1 cellular context compared by ENCODE assay signal in the genomic region with DNA sequence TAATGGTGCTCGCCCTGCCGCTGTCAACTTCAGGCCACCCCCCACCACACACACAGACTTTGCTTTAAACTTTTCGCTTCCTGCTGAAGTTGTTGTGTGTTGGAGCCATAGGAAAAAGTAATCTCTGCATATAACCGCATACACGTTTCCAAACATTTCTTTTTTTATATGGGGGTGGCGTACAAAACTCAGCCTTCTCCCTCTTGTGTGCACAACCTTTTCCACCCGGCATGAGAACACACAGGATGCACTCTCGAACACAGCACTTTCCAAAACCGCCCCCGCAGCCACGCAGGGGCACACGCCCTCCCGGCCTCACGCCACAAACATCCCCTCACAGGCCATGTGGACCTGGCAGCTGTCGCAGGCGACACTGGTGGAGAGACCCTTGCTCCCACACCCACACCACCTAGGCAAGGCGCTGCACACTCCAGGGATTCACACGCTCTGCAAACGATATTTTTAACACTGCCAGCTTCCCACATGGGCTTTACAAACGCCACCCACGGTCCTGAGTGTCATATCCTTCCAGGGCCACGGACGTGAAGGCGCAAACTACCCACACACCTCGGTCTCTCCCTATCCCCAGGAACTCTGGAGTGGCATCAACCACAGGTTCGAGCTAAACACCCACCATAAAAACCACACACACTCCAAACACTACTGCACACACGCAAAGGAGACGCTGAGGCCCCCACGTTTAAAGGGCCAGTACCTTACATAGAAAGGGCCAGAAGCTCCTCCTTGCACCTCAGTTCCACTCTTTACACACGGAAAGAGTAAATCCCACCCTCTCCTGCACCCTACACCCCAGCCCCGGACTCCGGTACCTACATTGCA.
A peak's percentile ranks its signal among the peaks of the same experiment; 100 is the strongest.
TF ChIP-seq lines count a peak whose summit lies in the region.

No MANE protein-coding gene starts in this region.

TF ChIP-seq in HEK293, 187 proteins besides CTCF, POLR2A, EP300 and RAD21 (continued from another document and continues in another):
- peak; percentile 97 for TF ChIP-seq ZSCAN4 (tag by site-specific recombination; IDR thresholded peaks at IDR 0.05)
- no peak for TF ChIP-seq ZNF544 (tag by site-specific recombination; IDR thresholded peaks at IDR 0.05)
- no peak for TF ChIP-seq ZEB2 (tag by site-specific recombination; IDR thresholded peaks at IDR 0.05)
- TF ChIP-seq, protein P1, sequence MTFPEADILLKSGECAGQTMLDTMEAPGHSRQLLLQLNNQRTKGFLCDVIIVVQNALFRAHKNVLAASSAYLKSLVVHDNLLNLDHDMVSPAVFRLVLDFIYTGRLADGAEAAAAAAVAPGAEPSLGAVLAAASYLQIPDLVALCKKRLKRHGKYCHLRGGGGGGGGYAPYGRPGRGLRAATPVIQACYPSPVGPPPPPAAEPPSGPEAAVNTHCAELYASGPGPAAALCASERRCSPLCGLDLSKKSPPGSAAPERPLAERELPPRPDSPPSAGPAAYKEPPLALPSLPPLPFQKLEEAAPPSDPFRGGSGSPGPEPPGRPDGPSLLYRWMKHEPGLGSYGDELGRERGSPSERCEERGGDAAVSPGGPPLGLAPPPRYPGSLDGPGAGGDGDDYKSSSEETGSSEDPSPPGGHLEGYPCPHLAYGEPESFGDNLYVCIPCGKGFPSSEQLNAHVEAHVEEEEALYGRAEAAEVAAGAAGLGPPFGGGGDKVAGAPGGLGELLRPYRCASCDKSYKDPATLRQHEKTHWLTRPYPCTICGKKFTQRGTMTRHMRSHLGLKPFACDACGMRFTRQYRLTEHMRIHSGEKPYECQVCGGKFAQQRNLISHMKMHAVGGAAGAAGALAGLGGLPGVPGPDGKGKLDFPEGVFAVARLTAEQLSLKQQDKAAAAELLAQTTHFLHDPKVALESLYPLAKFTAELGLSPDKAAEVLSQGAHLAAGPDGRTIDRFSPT (tag by site-specific recombination; IDR thresholded peaks at IDR 0.05) = peak; percentile 20; the same call in 1 of the 2 replicates
- no peak for TF ChIP-seq ZNF2 (tag by site-specific recombination; IDR thresholded peaks at IDR 0.05)
- TF ChIP-seq, protein P2, sequence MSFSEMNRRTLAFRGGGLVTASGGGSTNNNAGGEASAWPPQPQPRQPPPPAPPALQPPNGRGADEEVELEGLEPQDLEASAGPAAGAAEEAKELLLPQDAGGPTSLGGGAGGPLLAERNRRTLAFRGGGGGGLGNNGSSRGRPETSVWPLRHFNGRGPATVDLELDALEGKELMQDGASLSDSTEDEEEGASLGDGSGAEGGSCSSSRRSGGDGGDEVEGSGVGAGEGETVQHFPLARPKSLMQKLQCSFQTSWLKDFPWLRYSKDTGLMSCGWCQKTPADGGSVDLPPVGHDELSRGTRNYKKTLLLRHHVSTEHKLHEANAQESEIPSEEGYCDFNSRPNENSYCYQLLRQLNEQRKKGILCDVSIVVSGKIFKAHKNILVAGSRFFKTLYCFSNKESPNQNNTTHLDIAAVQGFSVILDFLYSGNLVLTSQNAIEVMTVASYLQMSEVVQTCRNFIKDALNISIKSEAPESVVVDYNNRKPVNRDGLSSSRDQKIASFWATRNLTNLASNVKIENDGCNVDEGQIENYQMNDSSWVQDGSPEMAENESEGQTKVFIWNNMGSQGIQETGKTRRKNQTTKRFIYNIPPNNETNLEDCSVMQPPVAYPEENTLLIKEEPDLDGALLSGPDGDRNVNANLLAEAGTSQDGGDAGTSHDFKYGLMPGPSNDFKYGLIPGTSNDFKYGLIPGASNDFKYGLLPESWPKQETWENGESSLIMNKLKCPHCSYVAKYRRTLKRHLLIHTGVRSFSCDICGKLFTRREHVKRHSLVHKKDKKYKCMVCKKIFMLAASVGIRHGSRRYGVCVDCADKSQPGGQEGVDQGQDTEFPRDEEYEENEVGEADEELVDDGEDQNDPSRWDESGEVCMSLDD (tag by site-specific recombination; IDR thresholded peaks at IDR 0.05) = no peak
- TF ChIP-seq, protein P3, sequence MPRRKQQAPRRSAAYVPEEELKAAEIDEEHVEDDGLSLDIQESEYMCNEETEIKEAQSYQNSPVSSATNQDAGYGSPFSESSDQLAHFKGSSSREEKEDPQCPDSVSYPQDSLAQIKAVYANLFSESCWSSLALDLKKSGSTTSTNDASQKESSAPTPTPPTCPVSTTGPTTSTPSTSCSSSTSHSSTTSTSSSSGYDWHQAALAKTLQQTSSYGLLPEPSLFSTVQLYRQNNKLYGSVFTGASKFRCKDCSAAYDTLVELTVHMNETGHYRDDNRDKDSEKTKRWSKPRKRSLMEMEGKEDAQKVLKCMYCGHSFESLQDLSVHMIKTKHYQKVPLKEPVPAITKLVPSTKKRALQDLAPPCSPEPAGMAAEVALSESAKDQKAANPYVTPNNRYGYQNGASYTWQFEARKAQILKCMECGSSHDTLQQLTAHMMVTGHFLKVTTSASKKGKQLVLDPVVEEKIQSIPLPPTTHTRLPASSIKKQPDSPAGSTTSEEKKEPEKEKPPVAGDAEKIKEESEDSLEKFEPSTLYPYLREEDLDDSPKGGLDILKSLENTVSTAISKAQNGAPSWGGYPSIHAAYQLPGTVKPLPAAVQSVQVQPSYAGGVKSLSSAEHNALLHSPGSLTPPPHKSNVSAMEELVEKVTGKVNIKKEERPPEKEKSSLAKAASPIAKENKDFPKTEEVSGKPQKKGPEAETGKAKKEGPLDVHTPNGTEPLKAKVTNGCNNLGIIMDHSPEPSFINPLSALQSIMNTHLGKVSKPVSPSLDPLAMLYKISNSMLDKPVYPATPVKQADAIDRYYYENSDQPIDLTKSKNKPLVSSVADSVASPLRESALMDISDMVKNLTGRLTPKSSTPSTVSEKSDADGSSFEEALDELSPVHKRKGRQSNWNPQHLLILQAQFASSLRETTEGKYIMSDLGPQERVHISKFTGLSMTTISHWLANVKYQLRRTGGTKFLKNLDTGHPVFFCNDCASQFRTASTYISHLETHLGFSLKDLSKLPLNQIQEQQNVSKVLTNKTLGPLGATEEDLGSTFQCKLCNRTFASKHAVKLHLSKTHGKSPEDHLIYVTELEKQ (tag by site-specific recombination; IDR thresholded peaks at IDR 0.05; ENCODE audit: borderline replicate concordance) = no peak
- TF ChIP-seq ZNF114 (tag by site-specific recombination; IDR thresholded peaks at IDR 0.05) = no peak
- TF ChIP-seq ZNF488 (tag by site-specific recombination; IDR thresholded peaks at IDR 0.05) = no peak
- TF ChIP-seq ZNF112 (tag by site-specific recombination; IDR thresholded peaks at IDR 0.05) = no peak
- no peak for TF ChIP-seq ZNF23 (tag by site-specific recombination; IDR thresholded peaks at IDR 0.05; ENCODE audit: borderline replicate concordance)
- TF ChIP-seq ZNF433 (tag by site-specific recombination; IDR thresholded peaks at IDR 0.05; ENCODE audit: low read depth) = no peak
- no peak for TF ChIP-seq KLF10 (tag by site-specific recombination; IDR thresholded peaks at IDR 0.05)
- TF ChIP-seq ZFP69B (tag by site-specific recombination; IDR thresholded peaks at IDR 0.05) = peak; percentile 24; the same call in 1 of the 2 replicates
- no peak for TF ChIP-seq ZNF768 (tag by site-specific recombination; IDR thresholded peaks at IDR 0.05)
- no peak for TF ChIP-seq HOXA7 (CRISPR knock-in tag; IDR thresholded peaks at IDR 0.05; ENCODE audit: borderline replicate concordance)
- TF ChIP-seq ZNF830 (tag by site-specific recombination; IDR thresholded peaks at IDR 0.05; ENCODE audit: low read depth) = no peak
- no peak for TF ChIP-seq ZNF132 (tag by site-specific recombination; IDR thresholded peaks at IDR 0.05; ENCODE audit: borderline replicate concordance)
- TF ChIP-seq ZBTB20 (tag by site-specific recombination; IDR thresholded peaks at IDR 0.05) = peak; percentile 81; the same call in 1 of the 2 replicates
- peak; percentile 74 for TF ChIP-seq ZNF335 (tag by site-specific recombination; conservative IDR thresholded peaks at IDR 0.05)
- TF ChIP-seq ZNF354C (tag by site-specific recombination; IDR thresholded peaks at IDR 0.05; ENCODE audit: borderline replicate concordance, low read depth) = no peak
- no peak for TF ChIP-seq ZNF391 (tag by site-specific recombination; IDR thresholded peaks at IDR 0.05; ENCODE audit: borderline replicate concordance, low read depth)
- TF ChIP-seq ZNF600 (tag by site-specific recombination; IDR thresholded peaks at IDR 0.05) = peak; percentile 63
- peak; percentile 99 for TF ChIP-seq EGR2 (tag by site-specific recombination; IDR thresholded peaks at IDR 0.05; ENCODE audit: low read depth)
- TF ChIP-seq SCRT1 (tag by site-specific recombination; IDR thresholded peaks at IDR 0.05; ENCODE audit: borderline replicate concordance) = no peak
- TF ChIP-seq ZNF311 (tag by site-specific recombination; IDR thresholded peaks at IDR 0.05; ENCODE audit: borderline replicate concordance) = no peak
- TF ChIP-seq ZFP41 (tag by site-specific recombination; IDR thresholded peaks at IDR 0.05; ENCODE audit: borderline replicate concordance) = no peak
- TF ChIP-seq ZNF621 (tag by site-specific recombination; IDR thresholded peaks at IDR 0.05) = no peak
- TF ChIP-seq IKZF3 (tag by site-specific recombination; IDR thresholded peaks at IDR 0.05) = no peak
- TF ChIP-seq ZNF211 (tag by site-specific recombination; IDR thresholded peaks at IDR 0.05; ENCODE audit: low read depth) = no peak
- TF ChIP-seq, protein P4, sequence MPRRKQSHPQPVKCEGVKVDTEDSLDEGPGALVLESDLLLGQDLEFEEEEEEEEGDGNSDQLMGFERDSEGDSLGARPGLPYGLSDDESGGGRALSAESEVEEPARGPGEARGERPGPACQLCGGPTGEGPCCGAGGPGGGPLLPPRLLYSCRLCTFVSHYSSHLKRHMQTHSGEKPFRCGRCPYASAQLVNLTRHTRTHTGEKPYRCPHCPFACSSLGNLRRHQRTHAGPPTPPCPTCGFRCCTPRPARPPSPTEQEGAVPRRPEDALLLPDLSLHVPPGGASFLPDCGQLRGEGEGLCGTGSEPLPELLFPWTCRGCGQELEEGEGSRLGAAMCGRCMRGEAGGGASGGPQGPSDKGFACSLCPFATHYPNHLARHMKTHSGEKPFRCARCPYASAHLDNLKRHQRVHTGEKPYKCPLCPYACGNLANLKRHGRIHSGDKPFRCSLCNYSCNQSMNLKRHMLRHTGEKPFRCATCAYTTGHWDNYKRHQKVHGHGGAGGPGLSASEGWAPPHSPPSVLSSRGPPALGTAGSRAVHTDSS (tag by site-specific recombination; IDR thresholded peaks at IDR 0.05) = no peak
- no peak for TF ChIP-seq ZFP37 (tag by site-specific recombination; IDR thresholded peaks at IDR 0.05)
- TF ChIP-seq ZNF530 (tag by site-specific recombination; IDR thresholded peaks at IDR 0.05; ENCODE audit: low read depth) = no peak
- TF ChIP-seq TRIM28 (IDR thresholded peaks at IDR 0.05; ENCODE audit: borderline replicate concordance, low read length) = no peak
- TF ChIP-seq ZNF473 (tag by site-specific recombination; IDR thresholded peaks at IDR 0.05) = no peak
- no peak for TF ChIP-seq GLIS2 (tag by site-specific recombination; IDR thresholded peaks at IDR 0.05)
- no peak for TF ChIP-seq ZNF175 (tag by site-specific recombination; IDR thresholded peaks at IDR 0.05)
- no peak for TF ChIP-seq GLIS1 (tag by site-specific recombination; IDR thresholded peaks at IDR 0.05)
- peak; percentile 100 for TF ChIP-seq ZFHX2 (tag by site-specific recombination; conservative IDR thresholded peaks at IDR 0.05)
- peak; percentile 10; the same call in 1 of the 2 replicates for TF ChIP-seq ZNF423 (tag by site-specific recombination; IDR thresholded peaks at IDR 0.05)
- TF ChIP-seq GLI4 (tag by site-specific recombination; IDR thresholded peaks at IDR 0.05) = no peak
- no peak for TF ChIP-seq MEIS1 (CRISPR knock-in tag; IDR thresholded peaks at IDR 0.05; ENCODE audit: borderline replicate concordance)
- no peak for TF ChIP-seq ZNF221 (tag by site-specific recombination; IDR thresholded peaks at IDR 0.05; ENCODE audit: borderline replicate concordance)
- TF ChIP-seq ZNF558 (tag by site-specific recombination; IDR thresholded peaks at IDR 0.05) = no peak
- no peak for TF ChIP-seq KLF8 (tag by site-specific recombination; IDR thresholded peaks at IDR 0.05)
- no peak for TF ChIP-seq ZNF555 (tag by site-specific recombination; conservative IDR thresholded peaks at IDR 0.05)
- TF ChIP-seq ZNF214 (tag by site-specific recombination; IDR thresholded peaks at IDR 0.05; ENCODE audit: borderline replicate concordance) = no peak
- TF ChIP-seq OSR2 (tag by site-specific recombination; IDR thresholded peaks at IDR 0.05) = 0 out of 2 replicates have a peak, but pooled peaks have one; percentile 5
- no peak for TF ChIP-seq ZNF791 (tag by site-specific recombination; IDR thresholded peaks at IDR 0.05)
- TF ChIP-seq ZNF19 (tag by site-specific recombination; IDR thresholded peaks at IDR 0.05; ENCODE audit: low read depth) = no peak
- no peak for TF ChIP-seq ZNF707 (tag by site-specific recombination; IDR thresholded peaks at IDR 0.05)
- no peak for TF ChIP-seq ZNF785 (tag by site-specific recombination; IDR thresholded peaks at IDR 0.05)
- TF ChIP-seq ZBTB48 (tag by site-specific recombination; IDR thresholded peaks at IDR 0.05) = no peak
- TF ChIP-seq ZNF140 (tag by site-specific recombination; IDR thresholded peaks at IDR 0.05) = no peak
- TF ChIP-seq REPIN1 (tag by site-specific recombination; IDR thresholded peaks at IDR 0.05; ENCODE audit: low read depth) = no peak
- no peak for TF ChIP-seq ZNF664 (tag by site-specific recombination; IDR thresholded peaks at IDR 0.05)
- TF ChIP-seq, protein P5, sequence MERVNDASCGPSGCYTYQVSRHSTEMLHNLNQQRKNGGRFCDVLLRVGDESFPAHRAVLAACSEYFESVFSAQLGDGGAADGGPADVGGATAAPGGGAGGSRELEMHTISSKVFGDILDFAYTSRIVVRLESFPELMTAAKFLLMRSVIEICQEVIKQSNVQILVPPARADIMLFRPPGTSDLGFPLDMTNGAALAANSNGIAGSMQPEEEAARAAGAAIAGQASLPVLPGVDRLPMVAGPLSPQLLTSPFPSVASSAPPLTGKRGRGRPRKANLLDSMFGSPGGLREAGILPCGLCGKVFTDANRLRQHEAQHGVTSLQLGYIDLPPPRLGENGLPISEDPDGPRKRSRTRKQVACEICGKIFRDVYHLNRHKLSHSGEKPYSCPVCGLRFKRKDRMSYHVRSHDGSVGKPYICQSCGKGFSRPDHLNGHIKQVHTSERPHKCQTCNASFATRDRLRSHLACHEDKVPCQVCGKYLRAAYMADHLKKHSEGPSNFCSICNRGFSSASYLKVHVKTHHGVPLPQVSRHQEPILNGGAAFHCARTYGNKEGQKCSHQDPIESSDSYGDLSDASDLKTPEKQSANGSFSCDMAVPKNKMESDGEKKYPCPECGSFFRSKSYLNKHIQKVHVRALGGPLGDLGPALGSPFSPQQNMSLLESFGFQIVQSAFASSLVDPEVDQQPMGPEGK (tag by site-specific recombination; IDR thresholded peaks at IDR 0.05) = peak; percentile 52
